1 cellular context compared by ENCODE assay signal in genomic region chr4:69713593-69713992, GRCh38.
A peak's percentile ranks its signal among the peaks of the same experiment; 100 is the strongest.
TF ChIP-seq lines count a peak whose summit lies in the region.

No MANE protein-coding gene starts in this region.

TF ChIP-seq in HepG2, 621 proteins besides CTCF, POLR2A, EP300 and RAD21 (continued from another document):
- no peak for TF ChIP-seq LRRFIP1 (CRISPR knock-in tag; conservative IDR thresholded peaks at IDR 0.05)
- TF ChIP-seq BCL6 (CRISPR knock-in tag; IDR thresholded peaks at IDR 0.05) = peak; percentile 53
- peak; percentile 60; the same call in 1 of the 2 replicates for TF ChIP-seq HDAC2 (CRISPR knock-in tag; IDR thresholded peaks at IDR 0.05)
- no peak for TF ChIP-seq FOXO1 (CRISPR knock-in tag; IDR thresholded peaks at IDR 0.05)
- TF ChIP-seq ZBTB2 (CRISPR knock-in tag; IDR thresholded peaks at IDR 0.05; ENCODE audit: low read depth) = no peak
- no peak for TF ChIP-seq ZNF569 (CRISPR knock-in tag; IDR thresholded peaks at IDR 0.05; ENCODE audit: borderline replicate concordance)
- no peak for TF ChIP-seq KMT2A (CRISPR knock-in tag; IDR thresholded peaks at IDR 0.05)
- TF ChIP-seq ZSCAN5A (CRISPR knock-in tag; IDR thresholded peaks at IDR 0.05; ENCODE audit: borderline replicate concordance) = peak; percentile 72; the same call in 1 of the 2 replicates
- TF ChIP-seq SMC3 (IDR thresholded peaks at IDR 0.05; ENCODE audit: low read length) = peak; percentile 40; the same call in 1 of the 2 replicates
- peak; percentile 52; the same call in 1 of the 2 replicates for TF ChIP-seq SALL2 (CRISPR knock-in tag; IDR thresholded peaks at IDR 0.05)
- TF ChIP-seq NR2F6 (IDR thresholded peaks at IDR 0.05) = no peak
- TF ChIP-seq NR2F6 (CRISPR knock-in tag; IDR thresholded peaks at IDR 0.05) = 0 out of 2 replicates have a peak, but pooled peaks have one; percentile 36
- peak; percentile 99 for TF ChIP-seq CEBPB (IDR thresholded peaks at IDR 0.05; ENCODE audit: borderline replicate concordance, low read depth, low read length)
- no peak for TF ChIP-seq BATF2 (CRISPR knock-in tag; IDR thresholded peaks at IDR 0.05)
- no peak for TF ChIP-seq TFE3 (CRISPR knock-in tag; IDR thresholded peaks at IDR 0.05)
- no peak for TF ChIP-seq GTF3A (CRISPR knock-in tag; conservative IDR thresholded peaks at IDR 0.05)
- TF ChIP-seq GTF2F1 (IDR thresholded peaks at IDR 0.05; ENCODE audit: low read length) = no peak
- no peak for TF ChIP-seq ZNF816 (CRISPR knock-in tag; IDR thresholded peaks at IDR 0.05; ENCODE audit: borderline replicate concordance)
- no peak for TF ChIP-seq SMAD3 (CRISPR knock-in tag; IDR thresholded peaks at IDR 0.05)
- no peak for TF ChIP-seq KDM5A (IDR thresholded peaks at IDR 0.05; ENCODE audit: borderline replicate concordance, low read length)
